Comparison of ENCODE assay signal across 25 cellular contexts in genomic region chr5:140284013-140284412, GRCh38. TPM values are rescaled to one million over a fixed set of nuclear protein-coding genes. Genes with fewer than 3 reads are reported as not detected.
DNase-seq lines count a peak whose midpoint lies in the region; ATAC-seq, FAIRE-seq and TF ChIP-seq lines count a peak whose summit lies in the region.
"Had no signal": no experiment of that assay in that cellular context is flagged by ENCODE, and none has a peak within 500 bp of the region (broad histone marks: within the 10 kb centered on the region; RNA-seq: fewer than 3 reads in every experiment).

No MANE protein-coding gene starts in this region.

- TF ChIP-seq CTCF in CD14-positive monocyte (IDR thresholded peaks at IDR 0.05): no peak
- TF ChIP-seq CTCF in psoas muscle (IDR thresholded peaks at IDR 0.05): no peak

- peak; percentile 27 for FAIRE-seq in H54 (lab: Jason Lieb, UNC)

- H3K9ac ChIP-seq in SK-N-MC (ENCODE audit: insufficient read length): no peak overlapping the region

- H3K4me1 ChIP-seq in psoas muscle: peaks cover 47% of the 10 kb centered on the region
- H3K4me1 ChIP-seq: BE2C, SJCRH30 had no signal

- H3K27me3 Mint-ChIP-seq in CD14-positive monocyte (ENCODE audit: low read depth in 3 of 3): no peaks in the 10 kb centered on the region
- H3K27me3 Mint-ChIP-seq: CD4-positive, alpha-beta T cell had no signal

- DNase-seq in CD14-positive monocyte (ENCODE audit: low spot score) (no peak), H54 (ENCODE audit: insufficient read length, low spot score) (no peak), SK-N-MC (ENCODE audit: low read depth, low spot score) (no peak), psoas muscle (no peak)
- no peak for DNase-seq in activated naive CD4-positive, alpha-beta T cell treated with anti-CD3 and anti-CD28 coated beads, Interleukin-2, amount 50 U/mL, for 16 hours
- DNase-seq: BE2C; Caco-2; CD4-positive, alpha-beta T cell; DMS153; EL; HFFc6; MG63; NCI-H1092 treated with DMSO at 0.1 percent for 48 hours; NCI-H146; NCI-H2029 treated with DMSO at 0.1 percent for 48 hours; NCI-H2171 treated with DMSO at 0.1 percent for 48 hours; NCI-H446 treated with DMSO at 0.1 percent for 48 hours; PC-3; SJCRH30; T-helper 2 cell had no signal

- peaks cover 5% of the 10 kb centered on the region for H3K36me3 ChIP-seq in SK-N-MC (ENCODE audit: insufficient read depth, low read length)
- peaks cover 0 to 4% of the 10 kb centered on the region in 2 donors for H3K36me3 ChIP-seq in psoas muscle (ENCODE audit: insufficient read depth in 1 of 2, low read depth in 1 of 2)

- no peak for TF ChIP-seq POLR2A in H54 (IDR thresholded peaks at IDR 0.05; ENCODE audit: low read depth, low read length)

- H3K4me3 ChIP-seq in SK-N-MC: no peak overlapping the region
- H3K4me3 ChIP-seq in psoas muscle: no peak overlapping the region
- H3K4me3 ChIP-seq: GM12878, MG63, SJCRH30 had no signal

- H3K9me3 Mint-ChIP-seq in CD14-positive monocyte: no peaks in the 10 kb centered on the region
- H3K9me3 Mint-ChIP-seq: CD4-positive, alpha-beta T cell; HFFc6 had no signal

- no peaks in the 10 kb centered on the region for H3K27me3 ChIP-seq in psoas muscle (ENCODE audit: insufficient read depth in 3 of 3, low read length in 2 of 3)
- H3K27me3 ChIP-seq: BE2C, MG63, SJCRH30 had no signal

- H3K27ac ChIP-seq in SK-N-MC (peak overlapping the region; percentile 2; the same call in 1 of the 2 replicates), psoas muscle (peak overlapping the region; percentile 8)
- H3K27ac ChIP-seq: HL-60, RWPE1, SJCRH30 had no signal

- no peak overlapping the region for H3K4me3 Mint-ChIP-seq in CD14-positive monocyte
- H3K4me3 Mint-ChIP-seq: CD4-positive, alpha-beta T cell; HFFc6 had no signal

- peaks cover 18% of the 10 kb centered on the region for H3K4me1 Mint-ChIP-seq in CD14-positive monocyte

- intact Hi-C loops in CD14-positive monocyte (cut with micrococcal nuclease): loop anchor here in 1 of 2 donors (5.0 kb wide), 1 partner anchor 37 kb away; no protein-coding TSS in a partner anchor
- intact Hi-C loops in psoas muscle (cut with DNase I): no loop called here

- ATAC-seq in psoas muscle (peak in 2 of 4 donors; percentile 23 to 42), HG02870 (IDR thresholded peaks at IDR 0.05; ENCODE audit: unreplicated experiment) (no peak), HG03439 (IDR thresholded peaks at IDR 0.05; ENCODE audit: unreplicated experiment) (no peak)
- ATAC-seq: PC-3 had no signal

- 22 to 33% (median 28%) methylated on average over 3 of the region's 3 CpGs for WGBS in psoas muscle, 3 donors

- peak overlapping the region; percentile 83 to 91 (median 90) for H3K27ac Mint-ChIP-seq in CD14-positive monocyte
- H3K27ac Mint-ChIP-seq: CD4-positive, alpha-beta T cell; HFFc6 had no signal

- H3K9me3 ChIP-seq in SK-N-MC (ENCODE audit: low read depth, low read length) (no peaks in the 10 kb centered on the region), psoas muscle (no peaks in the 10 kb centered on the region)
- H3K9me3 ChIP-seq: BE2C, Caco-2, MG63, SJCRH30 had no signal

- H3K36me3 Mint-ChIP-seq in CD14-positive monocyte: peaks cover 7 to 13% of the 10 kb centered on the region in 2 donors

RNA-seq across cellular contexts. Expression of gene PFDN1, which starts 18.9 kb away (rescaled TPM):
- polyA plus RNA-seq in CD14-positive monocyte (100 to 1,000 TPM in 1 of 2 donors, 10 to 100 TPM in 1; 82.2 to 105 TPM), psoas muscle (100 to 1,000 TPM in 1 of 3 donors, 10 to 100 TPM in 2; 84.2 to 115 (median 90.6) TPM)
- total RNA-seq in psoas muscle: 10 to 100 TPM; 35.9 to 55.0 (median 42.3) TPM
